ENCODE assay signal across 1 cellular context in the genomic region with DNA sequence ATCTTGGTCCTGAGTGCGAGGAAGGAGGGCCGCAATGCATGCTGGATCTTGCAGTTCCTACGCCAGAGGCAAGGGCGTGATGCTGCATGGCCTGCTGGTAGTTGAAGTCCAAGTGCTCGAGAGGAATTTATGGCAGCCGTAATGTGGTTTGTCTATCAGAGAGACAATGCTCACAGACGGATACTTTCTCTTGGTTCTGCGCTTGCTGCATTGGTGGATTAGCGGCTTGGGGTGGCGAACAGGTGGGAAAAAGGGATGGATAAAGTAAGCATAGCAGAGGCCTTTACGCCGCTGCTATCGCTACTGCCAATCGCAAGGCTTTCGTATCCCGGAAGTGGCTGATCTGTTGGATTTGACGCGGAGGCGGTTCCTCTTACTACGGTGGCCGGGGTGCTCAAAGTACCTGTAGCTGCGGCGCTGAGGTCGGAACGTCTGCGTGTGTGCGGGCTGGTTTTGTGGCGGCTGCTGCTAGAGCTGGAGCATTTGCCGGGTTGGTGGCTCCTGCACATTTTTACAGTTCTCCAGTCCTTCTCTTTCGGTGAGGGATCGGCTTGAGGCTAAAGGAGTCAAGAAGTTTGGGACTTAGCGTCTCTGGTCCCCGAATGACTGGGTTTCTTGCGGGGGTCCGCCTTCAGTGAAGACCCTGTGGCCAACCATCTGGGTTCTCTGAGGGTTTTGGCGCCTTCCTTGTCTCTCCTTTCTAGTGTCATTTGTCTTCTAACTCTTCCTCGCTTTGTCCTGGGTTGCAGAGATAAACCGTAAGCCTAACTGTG.
TF ChIP-seq lines count a peak whose summit lies in the region.

A gene with protein sequence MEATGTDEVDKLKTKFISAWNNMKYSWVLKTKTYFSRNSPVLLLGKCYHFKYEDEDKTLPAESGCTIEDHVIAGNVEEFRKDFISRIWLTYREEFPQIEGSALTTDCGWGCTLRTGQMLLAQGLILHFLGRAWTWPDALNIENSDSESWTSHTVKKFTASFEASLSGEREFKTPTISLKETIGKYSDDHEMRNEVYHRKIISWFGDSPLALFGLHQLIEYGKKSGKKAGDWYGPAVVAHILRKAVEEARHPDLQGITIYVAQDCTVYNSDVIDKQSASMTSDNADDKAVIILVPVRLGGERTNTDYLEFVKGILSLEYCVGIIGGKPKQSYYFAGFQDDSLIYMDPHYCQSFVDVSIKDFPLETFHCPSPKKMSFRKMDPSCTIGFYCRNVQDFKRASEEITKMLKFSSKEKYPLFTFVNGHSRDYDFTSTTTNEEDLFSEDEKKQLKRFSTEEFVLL (plus strand): TSS at position 397 of the 773 bp plus-strand sequence. CDS start 19,655 bp downstream, outside the sequence.

TF ChIP-seq in SK-N-SH, 30 proteins besides CTCF, POLR2A, EP300 and RAD21 (continued from another document):
- TF ChIP-seq MXI1 (IDR thresholded peaks at IDR 0.05; ENCODE audit: low read depth, low read length) = 0 out of 2 replicates have a peak, but pooled peaks have one; percentile 27
- TF ChIP-seq, protein P1, sequence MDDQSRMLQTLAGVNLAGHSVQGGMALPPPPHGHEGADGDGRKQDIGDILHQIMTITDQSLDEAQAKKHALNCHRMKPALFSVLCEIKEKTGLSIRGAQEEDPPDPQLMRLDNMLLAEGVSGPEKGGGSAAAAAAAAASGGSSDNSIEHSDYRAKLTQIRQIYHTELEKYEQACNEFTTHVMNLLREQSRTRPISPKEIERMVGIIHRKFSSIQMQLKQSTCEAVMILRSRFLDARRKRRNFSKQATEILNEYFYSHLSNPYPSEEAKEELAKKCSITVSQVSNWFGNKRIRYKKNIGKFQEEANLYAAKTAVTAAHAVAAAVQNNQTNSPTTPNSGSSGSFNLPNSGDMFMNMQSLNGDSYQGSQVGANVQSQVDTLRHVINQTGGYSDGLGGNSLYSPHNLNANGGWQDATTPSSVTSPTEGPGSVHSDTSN (IDR thresholded peaks at IDR 0.05) = 0 out of 2 replicates have a peak, but pooled peaks have one; percentile 33
- TF ChIP-seq CHD2 (IDR thresholded peaks at IDR 0.05; ENCODE audit: low read length, partially characterized antibody) = peak; percentile 68
- TF ChIP-seq, protein P2, sequence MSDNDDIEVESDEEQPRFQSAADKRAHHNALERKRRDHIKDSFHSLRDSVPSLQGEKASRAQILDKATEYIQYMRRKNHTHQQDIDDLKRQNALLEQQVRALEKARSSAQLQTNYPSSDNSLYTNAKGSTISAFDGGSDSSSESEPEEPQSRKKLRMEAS (IDR thresholded peaks at IDR 0.05; ENCODE audit: low read depth) = peak; percentile 54
- no peak for TF ChIP-seq TCF12 (IDR thresholded peaks at IDR 0.05)
- TF ChIP-seq GABPA (IDR thresholded peaks at IDR 0.05; ENCODE audit: low read depth) = peak; percentile 76
- peak; percentile 85; the same call in 1 of the 2 replicates for TF ChIP-seq YY1 (IDR thresholded peaks at IDR 0.05; ENCODE audit: low read depth)
- no peak for TF ChIP-seq FOXJ3 (CRISPR knock-in tag; IDR thresholded peaks at IDR 0.05)
- TF ChIP-seq FOSL2 (IDR thresholded peaks at IDR 0.05; ENCODE audit: borderline replicate concordance, low read depth) = no peak
- TF ChIP-seq NRF1 (IDR thresholded peaks at IDR 0.05; ENCODE audit: low read depth, low read length) = no peak
- TF ChIP-seq NFIC (IDR thresholded peaks at IDR 0.05; ENCODE audit: borderline replicate concordance) = no peak
- 0 out of 2 replicates have a peak, but pooled peaks have one; percentile 28 for TF ChIP-seq TEAD4 (IDR thresholded peaks at IDR 0.05; ENCODE audit: borderline replicate concordance, insufficient read depth)
- no peak for TF ChIP-seq EZH2phosphoT487 (IDR thresholded peaks at IDR 0.05; ENCODE audit: borderline replicate concordance, low read depth)
- TF ChIP-seq TAF1 (IDR thresholded peaks at IDR 0.05; ENCODE audit: borderline replicate concordance, low read depth, low read length) = peak; percentile 63; the same call in 1 of the 2 replicates
- TF ChIP-seq, protein P3, sequence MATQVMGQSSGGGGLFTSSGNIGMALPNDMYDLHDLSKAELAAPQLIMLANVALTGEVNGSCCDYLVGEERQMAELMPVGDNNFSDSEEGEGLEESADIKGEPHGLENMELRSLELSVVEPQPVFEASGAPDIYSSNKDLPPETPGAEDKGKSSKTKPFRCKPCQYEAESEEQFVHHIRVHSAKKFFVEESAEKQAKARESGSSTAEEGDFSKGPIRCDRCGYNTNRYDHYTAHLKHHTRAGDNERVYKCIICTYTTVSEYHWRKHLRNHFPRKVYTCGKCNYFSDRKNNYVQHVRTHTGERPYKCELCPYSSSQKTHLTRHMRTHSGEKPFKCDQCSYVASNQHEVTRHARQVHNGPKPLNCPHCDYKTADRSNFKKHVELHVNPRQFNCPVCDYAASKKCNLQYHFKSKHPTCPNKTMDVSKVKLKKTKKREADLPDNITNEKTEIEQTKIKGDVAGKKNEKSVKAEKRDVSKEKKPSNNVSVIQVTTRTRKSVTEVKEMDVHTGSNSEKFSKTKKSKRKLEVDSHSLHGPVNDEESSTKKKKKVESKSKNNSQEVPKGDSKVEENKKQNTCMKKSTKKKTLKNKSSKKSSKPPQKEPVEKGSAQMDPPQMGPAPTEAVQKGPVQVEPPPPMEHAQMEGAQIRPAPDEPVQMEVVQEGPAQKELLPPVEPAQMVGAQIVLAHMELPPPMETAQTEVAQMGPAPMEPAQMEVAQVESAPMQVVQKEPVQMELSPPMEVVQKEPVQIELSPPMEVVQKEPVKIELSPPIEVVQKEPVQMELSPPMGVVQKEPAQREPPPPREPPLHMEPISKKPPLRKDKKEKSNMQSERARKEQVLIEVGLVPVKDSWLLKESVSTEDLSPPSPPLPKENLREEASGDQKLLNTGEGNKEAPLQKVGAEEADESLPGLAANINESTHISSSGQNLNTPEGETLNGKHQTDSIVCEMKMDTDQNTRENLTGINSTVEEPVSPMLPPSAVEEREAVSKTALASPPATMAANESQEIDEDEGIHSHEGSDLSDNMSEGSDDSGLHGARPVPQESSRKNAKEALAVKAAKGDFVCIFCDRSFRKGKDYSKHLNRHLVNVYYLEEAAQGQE (IDR thresholded peaks at IDR 0.05; ENCODE audit: low read depth, low read length) = peak; percentile 63; the same call in 1 of the 2 replicates
- no peak for TF ChIP-seq RXRA (IDR thresholded peaks at IDR 0.05; ENCODE audit: borderline replicate concordance, low read depth)
- TF ChIP-seq RFX5 (IDR thresholded peaks at IDR 0.05; ENCODE audit: low read length) = no peak
- TF ChIP-seq, protein P4, sequence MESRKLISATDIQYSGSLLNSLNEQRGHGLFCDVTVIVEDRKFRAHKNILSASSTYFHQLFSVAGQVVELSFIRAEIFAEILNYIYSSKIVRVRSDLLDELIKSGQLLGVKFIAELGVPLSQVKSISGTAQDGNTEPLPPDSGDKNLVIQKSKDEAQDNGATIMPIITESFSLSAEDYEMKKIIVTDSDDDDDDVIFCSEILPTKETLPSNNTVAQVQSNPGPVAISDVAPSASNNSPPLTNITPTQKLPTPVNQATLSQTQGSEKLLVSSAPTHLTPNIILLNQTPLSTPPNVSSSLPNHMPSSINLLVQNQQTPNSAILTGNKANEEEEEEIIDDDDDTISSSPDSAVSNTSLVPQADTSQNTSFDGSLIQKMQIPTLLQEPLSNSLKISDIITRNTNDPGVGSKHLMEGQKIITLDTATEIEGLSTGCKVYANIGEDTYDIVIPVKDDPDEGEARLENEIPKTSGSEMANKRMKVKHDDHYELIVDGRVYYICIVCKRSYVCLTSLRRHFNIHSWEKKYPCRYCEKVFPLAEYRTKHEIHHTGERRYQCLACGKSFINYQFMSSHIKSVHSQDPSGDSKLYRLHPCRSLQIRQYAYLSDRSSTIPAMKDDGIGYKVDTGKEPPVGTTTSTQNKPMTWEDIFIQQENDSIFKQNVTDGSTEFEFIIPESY (IDR thresholded peaks at IDR 0.05; ENCODE audit: borderline replicate concordance, low read depth) = no peak
